Comparison of ENCODE assay signal across 12 cellular contexts in the genomic region with DNA sequence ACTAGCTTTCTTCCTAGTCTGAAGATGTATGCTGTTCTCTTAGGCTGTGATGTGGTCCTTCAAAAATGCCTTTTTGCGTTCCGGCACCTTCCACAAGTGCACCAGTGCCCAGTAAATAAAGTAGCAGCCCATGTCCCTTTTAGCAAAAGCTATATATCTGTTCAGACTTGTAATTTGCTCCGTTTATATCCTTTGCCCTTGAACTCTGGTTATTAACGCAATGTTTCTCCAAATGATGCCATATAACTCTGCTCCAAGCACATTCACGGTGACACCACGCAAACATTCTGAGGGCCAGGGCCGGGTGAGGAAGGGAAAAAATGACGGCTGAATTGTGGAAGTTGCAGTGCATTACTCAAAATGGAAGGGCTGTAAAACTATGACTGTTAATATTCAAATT.
"Had no signal": no experiment of that assay in that cellular context is flagged by ENCODE, and none has a peak within 500 bp of the region (broad histone marks: within the 10 kb centered on the region; RNA-seq: fewer than 3 reads in every experiment).

No MANE protein-coding gene starts in this region.

- H3K4me1 ChIP-seq: foreskin keratinocyte, prostate gland had no signal

- H3K9me3 ChIP-seq: prostate gland, SK-N-SH had no signal

- ATAC-seq: foreskin keratinocyte; naive thymus-derived CD4-positive, alpha-beta T cell had no signal

- H3K36me3 ChIP-seq: prostate gland had no signal

- H3K4me3 ChIP-seq: prostate gland had no signal

- H3K27ac ChIP-seq: foreskin keratinocyte, prostate gland had no signal

- DNase-seq: activated CD4-positive, alpha-beta T cell treated with anti-CD3 and anti-CD28 coated beads for 48 hours; activated CD8-positive, alpha-beta memory T cell treated with anti-CD3 and anti-CD28 coated beads for 24 hours; activated naive CD4-positive, alpha-beta T cell treated with Interleukin-2 at 50 U/mL for 16 hours; caudate nucleus; endodermal cell; foreskin keratinocyte; head of caudate nucleus; naive thymus-derived CD4-positive, alpha-beta T cell; nucleus accumbens; SK-N-SH; T-helper 1 cell had no signal
